Comparison of ENCODE assay signal across 1 cellular context in the genomic region with DNA sequence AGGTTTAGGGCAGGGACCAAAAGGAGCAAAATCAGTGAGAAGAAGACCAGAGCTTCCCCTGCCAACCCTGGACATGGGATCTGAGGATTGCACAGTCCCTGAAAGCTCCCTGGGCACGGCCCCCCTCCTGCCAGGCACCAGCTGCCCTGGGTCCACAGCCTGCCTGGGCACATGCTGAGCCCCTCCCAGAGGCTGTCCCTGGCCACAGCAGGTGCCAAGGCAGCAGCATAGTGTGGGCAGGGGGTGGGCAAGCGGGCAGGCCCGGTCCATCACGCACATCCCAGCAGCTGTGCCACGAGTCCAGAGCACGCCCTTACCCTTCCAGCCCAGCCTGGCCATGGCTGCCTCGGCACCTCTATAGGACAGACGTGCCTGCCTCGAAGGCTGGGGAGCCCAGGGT.
TF ChIP-seq lines count a peak whose summit lies in the region.

No MANE protein-coding gene starts in this region.

TF ChIP-seq in GM23338, 12 proteins besides CTCF, POLR2A, EP300 and RAD21:
- TF ChIP-seq JUNB (IDR thresholded peaks at IDR 0.05; ENCODE audit: unreplicated experiment) = no peak
- TF ChIP-seq, protein P1, sequence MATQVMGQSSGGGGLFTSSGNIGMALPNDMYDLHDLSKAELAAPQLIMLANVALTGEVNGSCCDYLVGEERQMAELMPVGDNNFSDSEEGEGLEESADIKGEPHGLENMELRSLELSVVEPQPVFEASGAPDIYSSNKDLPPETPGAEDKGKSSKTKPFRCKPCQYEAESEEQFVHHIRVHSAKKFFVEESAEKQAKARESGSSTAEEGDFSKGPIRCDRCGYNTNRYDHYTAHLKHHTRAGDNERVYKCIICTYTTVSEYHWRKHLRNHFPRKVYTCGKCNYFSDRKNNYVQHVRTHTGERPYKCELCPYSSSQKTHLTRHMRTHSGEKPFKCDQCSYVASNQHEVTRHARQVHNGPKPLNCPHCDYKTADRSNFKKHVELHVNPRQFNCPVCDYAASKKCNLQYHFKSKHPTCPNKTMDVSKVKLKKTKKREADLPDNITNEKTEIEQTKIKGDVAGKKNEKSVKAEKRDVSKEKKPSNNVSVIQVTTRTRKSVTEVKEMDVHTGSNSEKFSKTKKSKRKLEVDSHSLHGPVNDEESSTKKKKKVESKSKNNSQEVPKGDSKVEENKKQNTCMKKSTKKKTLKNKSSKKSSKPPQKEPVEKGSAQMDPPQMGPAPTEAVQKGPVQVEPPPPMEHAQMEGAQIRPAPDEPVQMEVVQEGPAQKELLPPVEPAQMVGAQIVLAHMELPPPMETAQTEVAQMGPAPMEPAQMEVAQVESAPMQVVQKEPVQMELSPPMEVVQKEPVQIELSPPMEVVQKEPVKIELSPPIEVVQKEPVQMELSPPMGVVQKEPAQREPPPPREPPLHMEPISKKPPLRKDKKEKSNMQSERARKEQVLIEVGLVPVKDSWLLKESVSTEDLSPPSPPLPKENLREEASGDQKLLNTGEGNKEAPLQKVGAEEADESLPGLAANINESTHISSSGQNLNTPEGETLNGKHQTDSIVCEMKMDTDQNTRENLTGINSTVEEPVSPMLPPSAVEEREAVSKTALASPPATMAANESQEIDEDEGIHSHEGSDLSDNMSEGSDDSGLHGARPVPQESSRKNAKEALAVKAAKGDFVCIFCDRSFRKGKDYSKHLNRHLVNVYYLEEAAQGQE (IDR thresholded peaks at IDR 0.05; ENCODE audit: unreplicated experiment) = no peak
- TF ChIP-seq EZH2 (IDR thresholded peaks at IDR 0.05; ENCODE audit: low read depth, unreplicated experiment) = no peak
- TF ChIP-seq ZNF331 (CRISPR knock-in tag; IDR thresholded peaks at IDR 0.05; ENCODE audit: low read depth) = no peak
